In genomic region chr3:73056365-73057150, GRCh38 we compare ENCODE assay signal across 7 cellular contexts. TPM values are rescaled to one million over a fixed set of nuclear protein-coding genes. Genes with fewer than 3 reads are reported as not detected.
DNase-seq lines count a peak whose midpoint lies in the region; ATAC-seq and TF ChIP-seq lines count a peak whose summit lies in the region.

No MANE protein-coding gene starts in this region.

- H3K9me3 ChIP-seq in breast epithelium = no peaks in the 10 kb centered on the region

- no peaks in the 10 kb centered on the region for H3K27me3 ChIP-seq in breast epithelium

- no peak overlapping the region for H3K4me3 ChIP-seq in NB4 (ENCODE audit: low read depth, low read length)
- no peak overlapping the region for H3K4me3 ChIP-seq in breast epithelium

- ATAC-seq in left lobe of liver = peak; percentile 78
- no peak for ATAC-seq in GM18907 (IDR thresholded peaks at IDR 0.05; ENCODE audit: unreplicated experiment)
- ATAC-seq in GM21825 (IDR thresholded peaks at IDR 0.05; ENCODE audit: unreplicated experiment) = no peak

- TF ChIP-seq POLR2A in NB4 (IDR thresholded peaks at IDR 0.05; ENCODE audit: extremely low read depth, insufficient read length) (no peak), breast epithelium (IDR thresholded peaks at IDR 0.05) (no peak)

- intact Hi-C loops in breast epithelium (cut with DNase I; ENCODE audit: low total_unique reads) = no loop called here

- DNase-seq in GM03348 (ENCODE audit: low spot score) (peak; percentile 47), NB4 (ENCODE audit: low read depth) (peak; percentile 41), breast epithelium (ENCODE audit: low spot score in 2 of 2) (no peak), left lobe of liver (ENCODE audit: low spot score) (no peak), OCI-M2 (lab: John Stamatoyannopoulos, UW; ENCODE audit: unreplicated experiment) (no peak)

- H3K36me3 ChIP-seq in breast epithelium = no peaks in the 10 kb centered on the region

- peak; percentile 18 for TF ChIP-seq CTCF in NB4 (IDR thresholded peaks at IDR 0.05; ENCODE audit: low read depth, low read length)
- peak; percentile 23 to 63 (median 54) for TF ChIP-seq CTCF in breast epithelium (IDR thresholded peaks at IDR 0.05)

- H3K27ac ChIP-seq in breast epithelium = peak overlapping the region in 1 of 2 donors; percentile 40

- H3K4me1 ChIP-seq in breast epithelium = peaks cover 0 to 4% of the 10 kb centered on the region in 2 donors

RNA-seq across cellular contexts. Expression of gene EBLN2, which starts 4.9 kb away (rescaled TPM):
- total RNA-seq in breast epithelium = 10 to 100 TPM in 2 of 3 donors, 1 to 10 TPM in 1; 4.2 to 12.0 (median 10.8) TPM
- total RNA-seq in left lobe of liver = 2.0 TPM

RNA-seq across cellular contexts. Expression of gene PPP4R2, which starts 59.9 kb away (rescaled TPM):
- total RNA-seq in breast epithelium (10 to 100 TPM; 34.6 to 71.4 (median 49.2) TPM), left lobe of liver (48.3 TPM)

Comparison
In these comparisons a context has a peak if more than half of its experiments do, and no peak if none do; other contexts are left out.
1. DNase-seq: peak in GM03348 (single experiment) and NB4 (single experiment); none in breast epithelium (0 of 2), left lobe of liver (single experiment) and OCI-M2 (single experiment).